ENCODE assay signal across 30 cellular contexts in genomic region chr4:173314715-173315114, GRCh38. TPM values are rescaled to one million over a fixed set of nuclear protein-coding genes. Genes with fewer than 3 reads are reported as not detected.
DNase-seq lines count a peak whose midpoint lies in the region; ATAC-seq, FAIRE-seq and TF ChIP-seq lines count a peak whose summit lies in the region.
"Had no signal": no experiment of that assay in that cellular context is flagged by ENCODE, and none has a peak within 500 bp of the region (broad histone marks: within the 10 kb centered on the region; RNA-seq: fewer than 3 reads in every experiment).

No MANE protein-coding gene starts in this region.

- dilution Hi-C loops in mammary epithelial cell (cut with HindIII; ENCODE audit: low sequenced_read_pairs), result no loop called here

- TF ChIP-seq CTCF in 22Rv1 (IDR thresholded peaks at IDR 0.05), result no peak
- TF ChIP-seq CTCF in K562 (IDR thresholded peaks at IDR 0.05 in 2 of 3, conservative IDR thresholded peaks at IDR 0.05 in 1 of 3; ENCODE audit: insufficient read depth in 2 of 3, low read depth in 1 of 3, low read length in 3 of 3), result no peak
- no peak for TF ChIP-seq CTCF in mammary epithelial cell (conservative IDR thresholded peaks at IDR 0.05 in 1 of 2, IDR thresholded peaks at IDR 0.05 in 1 of 2; ENCODE audit: extremely low read depth in 1 of 2, insufficient read depth in 1 of 2, low read depth in 1 of 2, low read length in 2 of 2)

- FAIRE-seq in K562 (lab: Jason Lieb, UNC), result no peak
- FAIRE-seq: A204.1, A549, D721Med had no signal

- BruUV-seq in K562 (replicated peaks; lab: Mats Ljungman, UMichigan), result no TSS peak
- no TSS peak for BruUV-seq in mammary epithelial cell (replicated peaks; lab: Mats Ljungman, UMichigan)

- H3K4me3 ChIP-seq in K562, result no peak overlapping the region
- H3K4me3 ChIP-seq in mammary epithelial cell (replicated peaks in 1 of 3; ENCODE audit: insufficient read depth in 1 of 3, low read depth in 2 of 3, low read length in 3 of 3), result no peak overlapping the region
- H3K4me3 ChIP-seq: A549; BLaER1; BLaER1 treated with 17β-estradiol and CSF1 and Interleukin-3, amounts not matched to agents 10 nM and 100 nM had no signal

- H3K4me1 ChIP-seq in K562 (replicated peaks in 1 of 2; ENCODE audit: control insufficient read depth in 2 of 2, insufficient read depth in 2 of 2, low read length in 2 of 2), result no peaks in the 10 kb centered on the region; a peak in 1 of 5 replicates
- H3K4me1 ChIP-seq in mammary epithelial cell (ENCODE audit: insufficient read depth, low read length), result peaks cover 18% of the 10 kb centered on the region
- H3K4me1 ChIP-seq: BE2C, Caco-2 had no signal

- TF ChIP-seq EP300 in K562 (IDR thresholded peaks at IDR 0.05; ENCODE audit: low read length), result no peak

- H3K36me3 ChIP-seq in K562 (ENCODE audit: control insufficient read depth, insufficient read depth, low read length), result peaks cover 50% of the 10 kb centered on the region
- H3K36me3 ChIP-seq in mammary epithelial cell (ENCODE audit: insufficient read depth, low read length), result no peaks in the 10 kb centered on the region
- H3K36me3 ChIP-seq: BE2C had no signal

- H3K27me3 ChIP-seq in K562 (ENCODE audit: control insufficient read depth in 2 of 2, insufficient read depth in 2 of 2, low read length in 2 of 2) (no peaks in the 10 kb centered on the region), mammary epithelial cell (ENCODE audit: insufficient read depth, low read length) (no peaks in the 10 kb centered on the region)
- H3K27me3 ChIP-seq: BE2C; BLaER1; BLaER1 treated with 17β-estradiol and CSF1 and Interleukin-3, amounts not matched to agents 10 nM and 100 nM had no signal

- intact Hi-C loops in K562 (cut with micrococcal nuclease), result no loop called here
- intact Hi-C loops in mammary epithelial cell (cut with micrococcal nuclease), result no loop called here

- CTCF ChIA-PET in K562 (lab: Yijun Ruan, JAX; ENCODE audit: low intra/inter-chr PET ratio) (no interaction called here), mammary epithelial cell (lab: Charles Lee; ENCODE audit: low non-redundant PET) (no interaction called here)

- TF ChIP-seq RAD21 in K562 (CRISPR knock-in tag; conservative IDR thresholded peaks at IDR 0.05 in 1 of 2, IDR thresholded peaks at IDR 0.05 in 1 of 2), result no peak

- no peak for DNase-seq in K562 (ENCODE audit: extremely low read depth in 1 of 4, low spot score in 3 of 4)
- no peak for DNase-seq in mammary epithelial cell
- no peak for DNase-seq in inferior parietal cortex (ENCODE audit: extremely low spot score)
- DNase-seq: 8988T; ACHN; AML-193; BE2C; C1 segment of cervical spinal cord; Caco-2; Calu3; CD4-positive, alpha-beta memory T cell; CD4-positive, alpha-beta T cell; CD4-positive, CD25-positive, alpha-beta regulatory T cell; CD8-positive, alpha-beta memory T cell; CD8-positive, alpha-beta T cell; COR-L47; DMS 273 treated with DMSO at 0.1 percent for 48 hours; DMS153; DMS53; DMS79; DMS79 treated with DMSO at 0.1 percent for 48 hours; DND-41; EL had no signal

- WGBS in K562 (ENCODE audit: insufficient coverage, low coverage, missing lambda C conversion rate), result 53% methylated on average over 3 of the region's 3 CpGs
- 67% methylated on average over 3 of the region's 3 CpGs for WGBS in mammary epithelial cell (ENCODE audit: low coverage, missing lambda C conversion rate)

- no peaks in the 10 kb centered on the region for H3K9me1 ChIP-seq in K562 (ENCODE audit: control insufficient read depth, insufficient read depth, low read length)

- H3K79me2 ChIP-seq in K562 (ENCODE audit: control insufficient read depth, insufficient read depth, low read length), result no peaks in the 10 kb centered on the region
- H3K79me2 ChIP-seq in mammary epithelial cell (ENCODE audit: insufficient read depth, low read length), result no peaks in the 10 kb centered on the region

- H3K27ac ChIP-seq in 22Rv1 (peak overlapping the region; percentile 97), K562 (ENCODE audit: extremely low read depth, low read depth, low read length) (no peak overlapping the region), mammary epithelial cell (ENCODE audit: insufficient read depth, low read depth, low read length) (no peak overlapping the region)
- H3K27ac ChIP-seq: A549; BLaER1; BLaER1 treated with 17β-estradiol and CSF1 and Interleukin-3, amounts not matched to agents 10 nM and 100 nM; C4-2B had no signal

- H3K9me3 ChIP-seq in K562 (replicated peaks; ENCODE audit: control insufficient read depth, insufficient read depth, low read depth, low read length) (no peaks in the 10 kb centered on the region), mammary epithelial cell (replicated peaks; ENCODE audit: insufficient read depth, low read length) (no peaks in the 10 kb centered on the region)
- H3K9me3 ChIP-seq: A549; BE2C; BLaER1; BLaER1 treated with 17β-estradiol and CSF1 and Interleukin-3, amounts not matched to agents 10 nM and 100 nM; Caco-2 had no signal

- no peak for TF ChIP-seq POLR2A in K562 (conservative IDR thresholded peaks at IDR 0.05)

- H4K20me1 ChIP-seq in K562 (replicated peaks; ENCODE audit: control insufficient read depth, insufficient read depth, low read length) (no peaks in the 10 kb centered on the region), mammary epithelial cell (ENCODE audit: insufficient read depth, low read length) (no peaks in the 10 kb centered on the region)

- H2AFZ ChIP-seq in K562 (ENCODE audit: low read depth, low read length), result no peak overlapping the region
- H2AFZ ChIP-seq in mammary epithelial cell (ENCODE audit: low read depth, low read length), result no peak overlapping the region

- POLR2A ChIA-PET in K562 (lab: Yijun Ruan, JAX), result no interaction called here

- in situ Hi-C loops in K562 (cut with MboI), result loop anchor here (5.0 kb wide), 1 partner anchor 103 kb away; no protein-coding TSS in a partner anchor
- in situ Hi-C loops in mammary epithelial cell (cut with MboI; ENCODE audit: low sequenced_read_pairs in 2 of 2), result loop anchor here in 1 of 2 donors (5.0 kb wide), 1 partner anchor 98 kb away; no protein-coding TSS in a partner anchor

- H3K4me2 ChIP-seq in K562 (ENCODE audit: insufficient read depth, low read length) (no peak overlapping the region), mammary epithelial cell (ENCODE audit: insufficient read depth, low read depth, low read length) (no peak overlapping the region)
- H3K4me2 ChIP-seq: A549; BLaER1; BLaER1 treated with 17β-estradiol and CSF1 and Interleukin-3, amounts not matched to agents 10 nM and 100 nM had no signal

- no peak for ATAC-seq in K562
- ATAC-seq: A549; CD8-positive, alpha-beta T cell had no signal

- no peak overlapping the region for H3K9ac ChIP-seq in K562 (ENCODE audit: insufficient read depth in 1 of 2, low read depth in 2 of 2, low read length in 2 of 2)
- H3K9ac ChIP-seq in mammary epithelial cell (ENCODE audit: insufficient read depth, low read length), result no peak overlapping the region
- H3K9ac ChIP-seq: BLaER1; BLaER1 treated with 17β-estradiol and CSF1 and Interleukin-3, amounts not matched to agents 10 nM and 100 nM had no signal

TF ChIP-seq in K562, 482 proteins besides CTCF, POLR2A, EP300 and RAD21:
- TF ChIP-seq ZKSCAN1 (IDR thresholded peaks at IDR 0.05; ENCODE audit: low read depth, low read length) (peak; percentile 91), MIER1 (IDR thresholded peaks at IDR 0.05; ENCODE audit: low read depth) (no peak)

RNA-seq across cellular contexts. Expression of gene HMGB2, which starts 19.4 kb away (rescaled TPM):
- 56.7 and 220 TPM in 2 replicates for total RNA-seq in K562 (2011; cell fraction: chromatin; rRNA removed; ENCODE audit: low replicate concordance)
- 58.0 and 74.9 TPM in 2 replicates for total RNA-seq in K562 (2011; cell fraction: nucleolus; rRNA removed)
- 99.8 and 119 TPM in 2 replicates for total RNA-seq in K562 (2011; cell fraction: nucleoplasm; rRNA removed)
- 443 and 555 TPM in 2 replicates for total RNA-seq in K562 (2014; rRNA removed)
- 683 and 814 TPM in 2 replicates for total RNA-seq in K562 (2014; rRNA removed; fragmentation: Illumina TruSeq; extraction: Trizol)
- total RNA-seq in K562 (2015; rRNA removed; fragmentation: Illumina TruSeq; extraction: Trizol), result 521 and 540 TPM in 2 replicates
- total RNA-seq in K562 (2021), result 283 and 309 TPM in 2 replicates
- 436 and 626 TPM in 2 replicates for polyA plus RNA-seq in K562 (2011; rRNA removed)
- 63.6 and 149 TPM in 2 replicates for polyA plus RNA-seq in K562 (2011; cell fraction: cytosol; rRNA removed)
- polyA plus RNA-seq in K562 (2011; cell fraction: nucleus; rRNA removed), result 85.9 and 178 TPM in 2 replicates
- 459 and 564 TPM in 2 replicates for polyA plus RNA-seq in K562 (2012)
- polyA plus RNA-seq in K562 (2014; fragmentation: Illumina TruSeq; extraction: Trizol), result 656 and 724 TPM in 2 replicates
- polyA plus RNA-seq in K562 (2014; fragmentation: Nextera tagmentation; extraction: Ambion mirVana), result 100 to 1,000 TPM; 596 to 814 TPM
- polyA plus RNA-seq in K562 (2014; rRNA removed), result 678 and 822 TPM in 2 replicates
- 292 and 352 TPM in 2 replicates for polyA minus RNA-seq in K562 (2011; rRNA and poly(A)+ RNA removed)
- polyA minus RNA-seq in K562 (2011; cell fraction: cytosol; rRNA and poly(A)+ RNA removed), result 101 and 105 TPM in 2 replicates
- polyA minus RNA-seq in K562 (2011; cell fraction: nucleus; rRNA and poly(A)+ RNA removed), result 42.4 and 123 TPM in 2 replicates
- total RNA-seq in mammary epithelial cell, result 10 to 100 TPM in 1 of 2 donors, 1 to 10 TPM in 1; 9.8 to 73.9 TPM
- 62.5 TPM for polyA plus RNA-seq in mammary epithelial cell
- polyA minus RNA-seq in mammary epithelial cell, result 17.8 TPM

RNA-seq across cellular contexts. Expression of gene SAP30, which starts 56.0 kb away (rescaled TPM):
- 4.1 and 6.4 TPM in 2 replicates for total RNA-seq in K562 (2011; cell fraction: chromatin; rRNA removed; ENCODE audit: low replicate concordance)
- 7.8 and 9.5 TPM in 2 replicates for total RNA-seq in K562 (2011; cell fraction: nucleolus; rRNA removed)
- 3.2 and 6.7 TPM in 2 replicates for total RNA-seq in K562 (2011; cell fraction: nucleoplasm; rRNA removed)
- total RNA-seq in K562 (2014; rRNA removed) (47.6 and 50.3 TPM in 2 replicates), K562 (2014; rRNA removed; fragmentation: Illumina TruSeq; extraction: Trizol) (31.8 and 32.7 TPM in 2 replicates), K562 (2015; rRNA removed; fragmentation: Illumina TruSeq; extraction: Trizol) (43.9 and 51.1 TPM in 2 replicates), K562 (2021) (28.5 and 32.6 TPM in 2 replicates), mammary epithelial cell (10 to 100 TPM in 1 of 2 donors, 1 to 10 TPM in 1; 7.0 to 13.3 TPM)
- polyA plus RNA-seq in K562 (2011; rRNA removed) (29.8 and 42.8 TPM in 2 replicates), K562 (2014; fragmentation: Illumina TruSeq; extraction: Trizol) (26.1 and 31.2 TPM in 2 replicates), K562 (2014; fragmentation: Nextera tagmentation; extraction: Ambion mirVana) (1 to 10 TPM; 5.9 to 6.9 TPM), K562 (2014; rRNA removed) (41.4 and 43.2 TPM in 2 replicates), mammary epithelial cell (9.2 TPM)
- polyA plus RNA-seq in K562 (2011; cell fraction: cytosol; rRNA removed), result 11.3 and 11.5 TPM in 2 replicates
- polyA plus RNA-seq in K562 (2011; cell fraction: nucleus; rRNA removed), result 8.1 and 9.0 TPM in 2 replicates
- polyA plus RNA-seq in K562 (2012), result 26.8 and 53.4 TPM in 2 replicates
- 13.2 and 14.1 TPM in 2 replicates for polyA minus RNA-seq in K562 (2011; rRNA and poly(A)+ RNA removed)
- 7.4 and 10.6 TPM in 2 replicates for polyA minus RNA-seq in K562 (2011; cell fraction: cytosol; rRNA and poly(A)+ RNA removed)
- 6.9 and 11.6 TPM in 2 replicates for polyA minus RNA-seq in K562 (2011; cell fraction: nucleus; rRNA and poly(A)+ RNA removed)
- 2.3 TPM for polyA minus RNA-seq in mammary epithelial cell
